Comparison of ENCODE assay signal across 1 cellular context in genomic region chr15:75451674-75452363, GRCh38.
TF ChIP-seq lines count a peak whose summit lies in the region.

Gene SIN3A, minus strand, starts transcription at chr15:75451690. Its CDS starts 21,315 bp downstream, at chr15:75430375.

TF ChIP-seq in K562, 482 proteins besides CTCF, POLR2A, EP300 and RAD21 (continued from another document and continues in another):
- TF ChIP-seq TRIM24 (IDR thresholded peaks at IDR 0.05), result no peak
- TF ChIP-seq SMARCE1 (IDR thresholded peaks at IDR 0.05), result no peak
- TF ChIP-seq KDM5B (IDR thresholded peaks at IDR 0.05; ENCODE audit: insufficient replicate concordance, low read depth, low read length), result peak; percentile 54
- TF ChIP-seq ESRRA (IDR thresholded peaks at IDR 0.05; ENCODE audit: borderline replicate concordance, low read depth), result peak; percentile 9; the same call in 1 of the 2 replicates
- peak; percentile 69; the same call in 1 of the 2 replicates for TF ChIP-seq THAP12 (CRISPR knock-in tag; IDR thresholded peaks at IDR 0.05)
- peak; percentile 20; the same call in 1 of the 2 replicates for TF ChIP-seq L3MBTL2 (IDR thresholded peaks at IDR 0.05)
- no peak for TF ChIP-seq E2F8 (IDR thresholded peaks at IDR 0.05; ENCODE audit: low read depth, partially characterized antibody)
- peak; percentile 85 to 91 for TF ChIP-seq MAZ (CRISPR knock-in tag; conservative IDR thresholded peaks at IDR 0.05 in 1 of 2, IDR thresholded peaks at IDR 0.05 in 1 of 2)
- no peak for TF ChIP-seq ZNF277 (CRISPR knock-in tag; IDR thresholded peaks at IDR 0.05; ENCODE audit: borderline replicate concordance)
- TF ChIP-seq E2F1 (CRISPR knock-in tag; IDR thresholded peaks at IDR 0.05), result 0 out of 2 replicates have a peak, but pooled peaks have one; percentile 55
- TF ChIP-seq ZNF699 (CRISPR knock-in tag; IDR thresholded peaks at IDR 0.05; ENCODE audit: insufficient replicate concordance), result no peak
- no peak for TF ChIP-seq PHF20 (IDR thresholded peaks at IDR 0.05; ENCODE audit: partially characterized antibody)
- TF ChIP-seq USF1 (CRISPR knock-in tag; IDR thresholded peaks at IDR 0.05), result no peak
- TF ChIP-seq POLR2H (tag; IDR thresholded peaks at IDR 0.05; ENCODE audit: low read depth), result 0 out of 2 replicates have a peak, but pooled peaks have one; percentile 13
- TF ChIP-seq FUS (optimal IDR thresholded peaks at IDR 0.05; ENCODE audit: low read depth, low read length), result no peak
- TF ChIP-seq CEBPB (tag; IDR thresholded peaks at IDR 0.05), result no peak
- TF ChIP-seq ZNF407 (IDR thresholded peaks at IDR 0.05; ENCODE audit: low read depth), result no peak
- TF ChIP-seq MTA3 (IDR thresholded peaks at IDR 0.05; ENCODE audit: borderline replicate concordance), result no peak
- TF ChIP-seq KLF16 (IDR thresholded peaks at IDR 0.05), result no peak
- no peak for TF ChIP-seq HMG20A (CRISPR knock-in tag; conservative IDR thresholded peaks at IDR 0.05)
- TF ChIP-seq SRF (CRISPR knock-in tag; IDR thresholded peaks at IDR 0.05), result peak in 1 of 2 experiments; percentile 2; a peak in 1 of 4 replicates
- TF ChIP-seq CEBPZ (IDR thresholded peaks at IDR 0.05; ENCODE audit: borderline replicate concordance, low read depth, low read length), result peak; percentile 93
- no peak for TF ChIP-seq CREB5 (CRISPR knock-in tag; IDR thresholded peaks at IDR 0.05)
- no peak for TF ChIP-seq HINFP (tag; conservative IDR thresholded peaks at IDR 0.05; ENCODE audit: low read depth)
- no peak for TF ChIP-seq USF2 (CRISPR knock-in tag; IDR thresholded peaks at IDR 0.05)
- TF ChIP-seq KHSRP (IDR thresholded peaks at IDR 0.05), result no peak
- TF ChIP-seq C11orf30 (IDR thresholded peaks at IDR 0.05; ENCODE audit: low read depth), result peak; percentile 19; the same call in 1 of the 2 replicates
- TF ChIP-seq CHD2 (IDR thresholded peaks at IDR 0.05; ENCODE audit: low read depth, low read length), result peak; percentile 87
- TF ChIP-seq ZNF184 (CRISPR knock-in tag; IDR thresholded peaks at IDR 0.05), result no peak
- peak; percentile 97 for TF ChIP-seq MBD2 (IDR thresholded peaks at IDR 0.05; ENCODE audit: borderline replicate concordance, low read depth)
